1 cellular context compared by ENCODE assay signal in genomic region chr17:78934681-78935418, GRCh38.
TF ChIP-seq lines count a peak whose summit lies in the region.

No MANE protein-coding gene starts in this region.

TF ChIP-seq in IMR-90, 13 proteins besides CTCF, POLR2A, EP300 and RAD21 (continued from another document):
- TF ChIP-seq CHD1 (IDR thresholded peaks at IDR 0.05; ENCODE audit: low read depth, low read length) = no peak
- no peak for TF ChIP-seq MAZ (IDR thresholded peaks at IDR 0.05; ENCODE audit: borderline replicate concordance, low read depth, low read length)
- TF ChIP-seq, protein P1, sequence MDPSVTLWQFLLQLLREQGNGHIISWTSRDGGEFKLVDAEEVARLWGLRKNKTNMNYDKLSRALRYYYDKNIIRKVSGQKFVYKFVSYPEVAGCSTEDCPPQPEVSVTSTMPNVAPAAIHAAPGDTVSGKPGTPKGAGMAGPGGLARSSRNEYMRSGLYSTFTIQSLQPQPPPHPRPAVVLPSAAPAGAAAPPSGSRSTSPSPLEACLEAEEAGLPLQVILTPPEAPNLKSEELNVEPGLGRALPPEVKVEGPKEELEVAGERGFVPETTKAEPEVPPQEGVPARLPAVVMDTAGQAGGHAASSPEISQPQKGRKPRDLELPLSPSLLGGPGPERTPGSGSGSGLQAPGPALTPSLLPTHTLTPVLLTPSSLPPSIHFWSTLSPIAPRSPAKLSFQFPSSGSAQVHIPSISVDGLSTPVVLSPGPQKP (IDR thresholded peaks at IDR 0.05; ENCODE audit: borderline replicate concordance, low read depth, low read length) = no peak
- TF ChIP-seq SMC3 (IDR thresholded peaks at IDR 0.05; ENCODE audit: low read depth, low read length) = no peak
- TF ChIP-seq RFX5 (IDR thresholded peaks at IDR 0.05; ENCODE audit: low read depth, low read length) = no peak
- no peak for TF ChIP-seq BHLHE40 (IDR thresholded peaks at IDR 0.05; ENCODE audit: low read depth, low read length)
- no peak for TF ChIP-seq CEBPB (IDR thresholded peaks at IDR 0.05; ENCODE audit: low read depth, low read length)
- no peak for TF ChIP-seq NFE2L2 (IDR thresholded peaks at IDR 0.05; ENCODE audit: low read depth, low read length)
